ENCODE assay signal across 11 cellular contexts in the genomic region with DNA sequence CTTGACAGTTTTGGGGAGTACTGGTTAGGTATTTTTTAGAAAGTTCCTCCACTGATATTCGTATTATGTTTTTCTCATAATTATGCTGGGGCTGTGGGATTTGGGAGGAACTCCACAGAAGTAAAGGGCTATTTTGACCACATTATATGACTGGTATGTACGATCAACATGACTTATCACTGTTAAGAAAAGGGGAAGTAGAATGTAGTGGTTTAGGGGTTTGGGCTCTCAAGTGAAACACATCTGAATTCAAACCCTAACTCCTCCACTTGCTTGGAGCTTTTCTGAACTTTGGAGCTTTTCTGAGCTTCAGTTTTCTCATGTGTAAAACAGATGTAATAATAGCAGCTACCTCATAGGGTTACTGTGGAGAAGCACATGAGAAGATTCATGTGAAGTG.
DNase-seq lines count a peak whose midpoint lies in the region; ATAC-seq and TF ChIP-seq lines count a peak whose summit lies in the region.
"Had no signal": no experiment of that assay in that cellular context is flagged by ENCODE, and none has a peak within 500 bp of the region (broad histone marks: within the 10 kb centered on the region; RNA-seq: fewer than 3 reads in every experiment).

No MANE protein-coding gene starts in this region.

- H3K36me3 Mint-ChIP-seq in Calu3 (ENCODE audit: insufficient read depth, unreplicated experiment), result no peaks in the 10 kb centered on the region

- 80 to 81% methylated on average over 2 of the region's 2 CpGs for WGBS in thyroid gland, 2 donors

- CTCF ChIA-PET in Calu3 (lab: Charles Lee), result no interaction called here

- no peaks in the 10 kb centered on the region for H3K4me1 ChIP-seq in thyroid gland

- H3K9me3 ChIP-seq in thyroid gland, result no peaks in the 10 kb centered on the region

- no peak overlapping the region for H3K27ac ChIP-seq in thyroid gland

- no peaks in the 10 kb centered on the region for H3K36me3 ChIP-seq in thyroid gland

- DNase-seq in GM10266 (ENCODE audit: extremely low spot score) (peak; percentile 48), NOMO-1 treated with DMSO at 0.1 percent for 48 hours (lab: John Stamatoyannopoulos, UW; ENCODE audit: unreplicated experiment) (peak; percentile 71), NCI-H1694 treated with DMSO at 0.1 percent for 48 hours (lab: John Stamatoyannopoulos, UW) (no peak), COLO668 (lab: John Stamatoyannopoulos, UW; ENCODE audit: unreplicated experiment) (no peak), Calu3 (no peak), thyroid gland (no peak)
- DNase-seq: activated effector memory CD4-positive, alpha-beta T cell treated with Interleukin-2 at 50 U/mL for 16 hours; effector memory CD4-positive, alpha-beta T cell; NCI-H146 had no signal

- intact Hi-C loops in Calu3 (cut with micrococcal nuclease; ENCODE audit: unreplicated experiment), result no loop called here
- intact Hi-C loops in thyroid gland (cut with DNase I), result no loop called here

- no TSS peak for BruUV-seq in Calu3 (replicated peaks; lab: Mats Ljungman, UMichigan)

- no peak overlapping the region for H3K4me3 Mint-ChIP-seq in Calu3 (ENCODE audit: low read depth, unreplicated experiment)

- TF ChIP-seq POLR2A in thyroid gland (IDR thresholded peaks at IDR 0.05), result no peak

- H3K27me3 Mint-ChIP-seq in Calu3 (ENCODE audit: unreplicated experiment), result peaks cover 8% of the 10 kb centered on the region

- no peaks in the 10 kb centered on the region for H3K27me3 ChIP-seq in thyroid gland

- H3K27ac Mint-ChIP-seq in Calu3 (ENCODE audit: unreplicated experiment), result no peak overlapping the region

- H3K9me3 Mint-ChIP-seq in Calu3 (ENCODE audit: low read depth, unreplicated experiment), result peaks cover 2% of the 10 kb centered on the region

- H3K4me1 Mint-ChIP-seq in Calu3 (ENCODE audit: low read depth, unreplicated experiment), result no peaks in the 10 kb centered on the region

- no peak overlapping the region for H3K4me3 ChIP-seq in thyroid gland (replicated peaks in 1 of 3)

- ATAC-seq in GM19455 (IDR thresholded peaks at IDR 0.05; ENCODE audit: unreplicated experiment), result peak; percentile 98
- peak; percentile 99 for ATAC-seq in HG03039 (IDR thresholded peaks at IDR 0.05; ENCODE audit: unreplicated experiment)

- TF ChIP-seq CTCF in GM10266 (IDR thresholded peaks at IDR 0.05; ENCODE audit: control insufficient read depth, insufficient read depth, low read depth, missing control alignments) (no peak), Calu3 (IDR thresholded peaks at IDR 0.05; ENCODE audit: unreplicated experiment) (no peak), thyroid gland (IDR thresholded peaks at IDR 0.05) (no peak)

Comparison
In these comparisons a context has a peak if more than half of its experiments do, and no peak if none do; other contexts are left out.
1. DNase-seq: peak in GM10266 (single experiment) and NOMO-1 treated with DMSO at 0.1 percent for 48 hours (single experiment); none in NCI-H1694 treated with DMSO at 0.1 percent for 48 hours (single experiment), COLO668 (single experiment), Calu3 (single experiment) and thyroid gland (0 of 2).